Comparison of ENCODE assay signal across 18 cellular contexts in the genomic region with DNA sequence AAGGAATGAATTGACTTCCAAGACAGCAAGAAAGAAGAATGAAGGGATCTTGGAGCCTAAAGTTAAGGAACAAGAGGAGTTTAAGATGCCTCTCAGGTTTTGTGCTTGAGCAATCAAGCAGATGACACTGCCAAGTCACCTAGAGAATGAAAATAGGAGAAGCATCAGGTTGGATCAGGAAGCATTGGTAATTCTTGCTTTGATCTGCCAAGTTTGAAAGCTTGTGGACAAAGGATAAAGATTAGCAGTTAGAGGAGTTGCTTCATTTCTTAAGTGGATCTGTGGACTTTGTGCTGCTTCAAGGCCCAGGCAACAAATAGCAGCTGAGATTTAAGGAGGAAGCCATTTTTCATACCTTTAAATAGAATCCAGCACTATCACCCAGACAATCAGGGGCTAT. TPM values are rescaled to one million over a fixed set of nuclear protein-coding genes. Genes with fewer than 3 reads are reported as not detected.
"Had no signal": no experiment of that assay in that cellular context is flagged by ENCODE, and none has a peak within 500 bp of the region (broad histone marks: within the 10 kb centered on the region; RNA-seq: fewer than 3 reads in every experiment).

No MANE protein-coding gene starts in this region.

- H3K27ac ChIP-seq: breast epithelium, esophagus muscularis mucosa, heart left ventricle, parathyroid adenoma, right atrium auricular region had no signal

- H3K4me3 ChIP-seq: breast epithelium, esophagus muscularis mucosa, heart left ventricle, right atrium auricular region, skin epidermis, tibial nerve had no signal

- H3K36me3 Mint-ChIP-seq: activated CD8-positive, alpha-beta memory T cell treated with anti-CD3 and anti-CD28 coated beads, Interleukin-2, amount 10 ng/mL, durations not matched to agents 7 days and 5 days; activated naive CD8-positive, alpha-beta T cell; stimulated activated memory B cell treated with anti-CD40 and anti-IgM and Interleukin-4, amounts not matched to agents 10 μg/mL and 1 μg/mL and 100 μg/mL, for 72 hours had no signal

- H2AFZ ChIP-seq: parathyroid adenoma had no signal

- H3K4me1 Mint-ChIP-seq: activated CD8-positive, alpha-beta memory T cell treated with anti-CD3 and anti-CD28 coated beads, Interleukin-2, amount 10 ng/mL, durations not matched to agents 7 days and 5 days had no signal

- H3K36me3 ChIP-seq: breast epithelium, esophagus muscularis mucosa, heart left ventricle, right atrium auricular region, tibial nerve had no signal

- DNase-seq: activated CD4-positive, alpha-beta T cell treated with anti-CD3 and anti-CD28 coated beads, Interleukin-2, amount 50 U/mL, for 48 hours; activated CD8-positive, alpha-beta memory T cell treated with anti-CD3 and anti-CD28 coated beads, Interleukin-2, amount 10 ng/mL, durations not matched to agents 7 days and 5 days; activated gamma-delta T cell; activated T-cell treated with anti-CD3 and anti-CD28 coated beads, Interleukin-2, amount 50 U/mL, for 48 hours; dermis blood vessel endothelial cell; endodermal cell; heart left ventricle; islet precursor cell had no signal

- H3K79me2 ChIP-seq: parathyroid adenoma had no signal

- H3K27me3 ChIP-seq: breast epithelium, right atrium auricular region, tibial nerve had no signal

- ATAC-seq: activated CD4-positive, CD25-positive, alpha-beta regulatory T cell treated with anti-CD3 and anti-CD28 coated beads, Interleukin-2, amount 50 U/mL, for 24 hours; activated CD8-positive, alpha-beta memory T cell treated with anti-CD3 and anti-CD28 coated beads, Interleukin-2, amount 10 ng/mL, durations not matched to agents 7 days and 5 days; heart left ventricle; stimulated activated memory B cell treated with anti-CD40 and anti-IgM and Interleukin-4, amounts not matched to agents 10 μg/mL and 1 μg/mL and 100 μg/mL, for 72 hours had no signal

- H3K9me3 Mint-ChIP-seq: endodermal cell; stimulated activated memory B cell treated with anti-CD40 and anti-IgM and Interleukin-4, amounts not matched to agents 10 μg/mL and 1 μg/mL and 100 μg/mL, for 72 hours had no signal

- H3K4me1 ChIP-seq: breast epithelium, esophagus muscularis mucosa, heart left ventricle, parathyroid adenoma, right atrium auricular region, tibial nerve had no signal

- H3K27ac Mint-ChIP-seq: activated CD8-positive, alpha-beta memory T cell treated with anti-CD3 and anti-CD28 coated beads, Interleukin-2, amount 10 ng/mL, durations not matched to agents 7 days and 5 days; activated naive CD8-positive, alpha-beta T cell; endodermal cell; stimulated activated memory B cell treated with anti-CD40 and anti-IgM and Interleukin-4, amounts not matched to agents 10 μg/mL and 1 μg/mL and 100 μg/mL, for 72 hours had no signal

- H3K4me3 Mint-ChIP-seq: activated CD8-positive, alpha-beta memory T cell treated with anti-CD3 and anti-CD28 coated beads, Interleukin-2, amount 10 ng/mL, durations not matched to agents 7 days and 5 days; activated naive CD8-positive, alpha-beta T cell; endodermal cell; stimulated activated memory B cell treated with anti-CD40 and anti-IgM and Interleukin-4, amounts not matched to agents 10 μg/mL and 1 μg/mL and 100 μg/mL, for 72 hours had no signal

- H3K9ac ChIP-seq: parathyroid adenoma had no signal

- H3K9me3 ChIP-seq: breast epithelium, esophagus muscularis mucosa, heart left ventricle, right atrium auricular region, tibial nerve had no signal

RNA-seq across cellular contexts. Expression of a gene that starts 35.6 kb away (rescaled TPM):
- total RNA-seq: T-helper 2 cell treated with Interferon-gamma antibody and Interleukin-4, amounts not matched to agents 100 ng/mL and 5 ng/mL, for 36 hours had no signal
